ENCODE assay signal across 7 cellular contexts in genomic region chr22:25399649-25400151, GRCh38.
"Had no signal": no experiment of that assay in that cellular context is flagged by ENCODE, and none has a peak within 500 bp of the region (broad histone marks: within the 10 kb centered on the region; RNA-seq: fewer than 3 reads in every experiment).

No MANE protein-coding gene starts in this region.

- H3K9me3 ChIP-seq: ovary, transverse colon had no signal

- H3K27me3 ChIP-seq: ovary, transverse colon had no signal

- H3K36me3 ChIP-seq: ovary, transverse colon had no signal

- H3K27ac ChIP-seq: ovary, skin epidermis had no signal

- H3K4me3 ChIP-seq: ovary, skin epidermis, transverse colon had no signal

- DNase-seq: activated effector memory CD4-positive, alpha-beta T cell treated with Interleukin-2 at 50 U/mL for 16 hours; activated T-cell treated with anti-CD3 and anti-CD28 coated beads, Interleukin-2, amount 50 U/mL, for 24 hours; amygdala; dermis blood vessel endothelial cell; ovary; transverse colon had no signal
